In the genomic region with DNA sequence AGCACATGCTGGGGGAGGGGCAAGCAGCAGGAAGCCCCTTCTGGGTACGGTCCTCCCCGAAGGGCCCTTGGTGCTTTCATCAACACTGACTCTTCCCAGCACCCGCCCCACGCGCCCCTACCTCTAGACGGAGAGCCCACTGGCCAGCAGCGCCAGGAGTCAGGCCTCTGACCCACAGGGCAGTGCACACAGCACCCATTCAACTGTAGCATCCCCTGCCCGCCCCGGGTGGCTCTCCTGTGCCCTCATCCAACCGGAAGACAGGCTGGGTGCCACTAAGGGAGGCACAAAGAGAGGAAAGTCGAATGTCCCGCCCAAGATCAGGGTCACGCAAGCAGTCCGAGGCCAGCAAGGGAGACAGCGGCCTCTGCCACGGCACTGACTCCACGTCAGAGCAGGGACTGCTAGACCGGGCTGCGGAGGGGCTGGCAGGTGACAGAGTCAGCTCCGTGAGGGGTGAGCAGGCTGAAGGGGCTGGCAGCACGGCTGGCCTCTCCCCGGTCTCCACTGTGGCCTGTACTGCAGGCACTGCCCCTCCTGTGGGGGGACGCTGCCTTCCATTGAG, we compare ENCODE assay signal across 18 cellular contexts. TPM values are rescaled to one million over a fixed set of nuclear protein-coding genes. Genes with fewer than 3 reads are reported as not detected.
DNase-seq lines count a peak whose midpoint lies in the region; ATAC-seq and TF ChIP-seq lines count a peak whose summit lies in the region.
"Had no signal": no experiment of that assay in that cellular context is flagged by ENCODE, and none has a peak within 500 bp of the region (broad histone marks: within the 10 kb centered on the region; RNA-seq: fewer than 3 reads in every experiment).

No MANE protein-coding gene starts in this region.

- no peak overlapping the region for H2AFZ ChIP-seq in osteoblast (ENCODE audit: low read length)

- H3K4me1 ChIP-seq in RWPE2 (ENCODE audit: insufficient read depth, poor library complexity, severe bottlenecking) = no peaks in the 10 kb centered on the region
- no peaks in the 10 kb centered on the region for H3K4me1 ChIP-seq in osteoblast (ENCODE audit: insufficient read depth, low read length)
- peaks cover 6% of the 10 kb centered on the region for H3K4me1 ChIP-seq in CD4-positive, alpha-beta memory T cell (ENCODE audit: insufficient read depth, low read length)

- TF ChIP-seq CTCF in RWPE2 (IDR thresholded peaks at IDR 0.05; ENCODE audit: poor library complexity, severe bottlenecking) = no peak
- TF ChIP-seq CTCF in osteoblast (IDR thresholded peaks at IDR 0.05; ENCODE audit: extremely low read depth, low read depth, low read length) = no peak
- no peak for TF ChIP-seq CTCF in WTC11 (IDR thresholded peaks at IDR 0.05)

- ATAC-seq in RWPE2 (ENCODE audit: low read depth) = no peak
- ATAC-seq in WTC11 = no peak
- no peak for ATAC-seq in HG02763 (IDR thresholded peaks at IDR 0.05; ENCODE audit: unreplicated experiment)
- ATAC-seq: PC-3 had no signal

- intact Hi-C loops in CD4-positive, alpha-beta memory T cell (cut with micrococcal nuclease) = no loop called here

- H3K27me3 ChIP-seq in RWPE2 (ENCODE audit: insufficient read depth, poor library complexity, severe bottlenecking) (no peaks in the 10 kb centered on the region), osteoblast (ENCODE audit: insufficient read depth, low read length) (peaks cover 6% of the 10 kb centered on the region)
- H3K27me3 ChIP-seq in CD4-positive, alpha-beta memory T cell (ENCODE audit: insufficient read depth, low read length) = no peaks in the 10 kb centered on the region

- H3K27me3 Mint-ChIP-seq in WTC11 (ENCODE audit: low read depth) = peaks cover 27% of the 10 kb centered on the region
- H3K27me3 Mint-ChIP-seq in CD4-positive, alpha-beta memory T cell = no peaks in the 10 kb centered on the region

- H3K4me1 Mint-ChIP-seq in WTC11 = peaks cover 3% of the 10 kb centered on the region; the same call in 1 of the 2 replicates
- H3K4me1 Mint-ChIP-seq in CD4-positive, alpha-beta memory T cell = peaks cover 2 to 4% (median 3%) of the 10 kb centered on the region in 4 donors

- no peaks in the 10 kb centered on the region for H3K79me2 ChIP-seq in osteoblast (ENCODE audit: insufficient read depth, low read length)

- H3K4me3 ChIP-seq in RWPE2 (ENCODE audit: severe bottlenecking) = no peak overlapping the region
- H3K4me3 ChIP-seq in osteoblast (ENCODE audit: insufficient read depth, low read length) = no peak overlapping the region
- H3K4me3 ChIP-seq in CD4-positive, alpha-beta memory T cell (ENCODE audit: low read length in 2 of 2) = no peak overlapping the region

- H3K4me3 Mint-ChIP-seq in WTC11 = no peak overlapping the region
- no peak overlapping the region for H3K4me3 Mint-ChIP-seq in CD4-positive, alpha-beta memory T cell
- H3K4me3 Mint-ChIP-seq: CD8-positive, alpha-beta memory T cell had no signal

- CTCF ChIA-PET in WTC11 (lab: Charles Lee) = interaction anchor here (1.3 to 1.7 kb wide), 5 partner anchors 8 to 106 kb away, joined by 3 to 24 read pairs (median 9); partner anchors contain the start of genes FAHD1 and HAGH
- CTCF ChIA-PET in CD4-positive, alpha-beta memory T cell (lab: Charles Lee; ENCODE audit: partially characterized antibody) = no interaction called here

- no peak overlapping the region for H3K4me2 ChIP-seq in osteoblast (ENCODE audit: insufficient read depth, low read length)

- peaks cover 4% of the 10 kb centered on the region for H3K36me3 Mint-ChIP-seq in WTC11
- H3K36me3 Mint-ChIP-seq in CD4-positive, alpha-beta memory T cell = peaks cover 0 to 3% of the 10 kb centered on the region in 2 donors

- H3K9me3 ChIP-seq in RWPE2 (ENCODE audit: severe bottlenecking) (no peaks in the 10 kb centered on the region), osteoblast (ENCODE audit: low read depth, low read length) (no peaks in the 10 kb centered on the region)
- no peaks in the 10 kb centered on the region for H3K9me3 ChIP-seq in CD4-positive, alpha-beta memory T cell (ENCODE audit: control insufficient read depth in 1 of 2, low read length in 2 of 2)

- H3K27ac Mint-ChIP-seq in WTC11 = no peak overlapping the region
- no peak overlapping the region for H3K27ac Mint-ChIP-seq in CD4-positive, alpha-beta memory T cell
- H3K27ac Mint-ChIP-seq: CD8-positive, alpha-beta memory T cell had no signal

- H3K9me3 Mint-ChIP-seq in WTC11 = no peaks in the 10 kb centered on the region
- H3K9me3 Mint-ChIP-seq in CD4-positive, alpha-beta memory T cell = no peaks in the 10 kb centered on the region
- H3K9me3 Mint-ChIP-seq: CD8-positive, alpha-beta memory T cell had no signal

- DNase-seq in DMS53 (lab: John Stamatoyannopoulos, UW) (peak; percentile 61), DMS53 treated with DMSO at 0.1 percent for 48 hours (lab: John Stamatoyannopoulos, UW; ENCODE audit: unreplicated experiment) (no peak), RWPE2 (ENCODE audit: low spot score) (peak; percentile 61), islet precursor cell (peak; percentile 47), osteoblast (ENCODE audit: insufficient read length, low spot score, missing footprints) (peak; percentile 83), WTC11 (ENCODE audit: low spot score) (no peak)
- DNase-seq in CD4-positive, alpha-beta memory T cell = no peak
- DNase-seq: CD8-positive, alpha-beta memory T cell; EL; NCI-H1417; NCI-H2029; NCI-H2171; NCI-H446; PC-3 had no signal

- H3K27ac ChIP-seq in RWPE2 (ENCODE audit: poor library complexity, severe bottlenecking) = no peak overlapping the region
- H3K27ac ChIP-seq in osteoblast (ENCODE audit: low read depth, low read length) = no peak overlapping the region
- H3K27ac ChIP-seq in CD4-positive, alpha-beta memory T cell (ENCODE audit: low read depth, low read length) = no peak overlapping the region
- H3K27ac ChIP-seq: 22Rv1, HL-60 had no signal

- H4K20me1 ChIP-seq in osteoblast (ENCODE audit: insufficient read depth, low read length) = no peaks in the 10 kb centered on the region

- POLR2A ChIA-PET in WTC11 (lab: Charles Lee) = no interaction called here
- POLR2A ChIA-PET in CD4-positive, alpha-beta memory T cell (lab: Charles Lee; ENCODE audit: partially characterized antibody) = no interaction called here

- H3K36me3 ChIP-seq in RWPE2 (ENCODE audit: low read depth) (no peaks in the 10 kb centered on the region), osteoblast (ENCODE audit: insufficient read depth, low read length) (no peaks in the 10 kb centered on the region)
- H3K36me3 ChIP-seq in CD4-positive, alpha-beta memory T cell (ENCODE audit: insufficient read depth, low read length) = peaks cover 3% of the 10 kb centered on the region

TF ChIP-seq in WTC11, 78 proteins besides CTCF, POLR2A, EP300 and RAD21 (continues in another document):
- TF ChIP-seq GABPB1 (CRISPR knock-in tag; IDR thresholded peaks at IDR 0.05) (no peak), E2F5 (CRISPR knock-in tag; IDR thresholded peaks at IDR 0.05) (no peak), PREB (CRISPR knock-in tag; IDR thresholded peaks at IDR 0.05; ENCODE audit: borderline replicate concordance) (no peak)

RNA-seq across cellular contexts. Expression of gene MSRB1, which starts 9.8 kb away (rescaled TPM):
- total RNA-seq in osteoblast (16.2 and 18.1 TPM in 2 replicates), WTC11 (2021) (26.4 to 29.8 TPM (median 28.3 TPM) in 3 replicates)
- 10 to 100 TPM in 1 of 2 experiments, 1 to 10 TPM in 1; 9.3 to 10.6 TPM for total RNA-seq in CD4-positive, alpha-beta memory T cell
- polyA plus RNA-seq in CD4-positive, alpha-beta memory T cell = 10 to 100 TPM; 20.4 to 30.5 TPM

RNA-seq across cellular contexts. Expression of gene HS3ST6, which starts 15.0 kb away (rescaled TPM):
- total RNA-seq in osteoblast (not detected in 2 replicates), WTC11 (2021) (0.41 to 1.0 TPM (median 0.50 TPM) in 3 replicates)
- total RNA-seq in CD4-positive, alpha-beta memory T cell = not detected
- not detected for polyA plus RNA-seq in CD4-positive, alpha-beta memory T cell
- total RNA-seq: CD8-positive, alpha-beta memory T cell; PC-3 had no signal
- polyA plus RNA-seq: BJ; CD8-positive, alpha-beta memory T cell had no signal

RNA-seq across cellular contexts. Expression of gene RPL3L, which starts 21.3 kb away (rescaled TPM):
- not detected in 2 replicates for total RNA-seq in osteoblast
- total RNA-seq in WTC11 (2021) = 0.77 to 1.1 TPM (median 0.96 TPM) in 3 replicates
- not detected for total RNA-seq in CD4-positive, alpha-beta memory T cell
- not detected for polyA plus RNA-seq in CD4-positive, alpha-beta memory T cell
- polyA plus RNA-seq: BJ; CD8-positive, alpha-beta memory T cell had no signal

RNA-seq across cellular contexts. Expression of gene NDUFB10, which starts 26.2 kb away (rescaled TPM):
- total RNA-seq in osteoblast (82.8 and 109 TPM in 2 replicates), WTC11 (2021) (200 to 228 TPM (median 205 TPM) in 3 replicates)
- 10 to 100 TPM; 76.5 to 86.2 TPM for total RNA-seq in CD4-positive, alpha-beta memory T cell
- 100 to 1,000 TPM; 205 to 223 TPM for polyA plus RNA-seq in CD4-positive, alpha-beta memory T cell

RNA-seq across cellular contexts. Expression of gene RPS2, which starts 31.4 kb away (rescaled TPM):
- total RNA-seq in osteoblast = 1,815 and 2,359 TPM in 2 replicates
- total RNA-seq in WTC11 (2021) = 4,395 to 4,767 TPM (median 4,632 TPM) in 3 replicates
- total RNA-seq in CD4-positive, alpha-beta memory T cell = 1,000 to 10,000 TPM; 2,828 to 2,894 TPM
- polyA plus RNA-seq in CD4-positive, alpha-beta memory T cell = 1,000 to 10,000 TPM; 6,382 to 6,826 TPM

Comparison
In these comparisons a context has a peak if more than half of its experiments do, and no peak if none do; other contexts are left out.
1. DNase-seq: peak in DMS53 (single experiment), RWPE2 (single experiment), islet precursor cell (single experiment) and osteoblast (single experiment); none in DMS53 treated with DMSO at 0.1 percent for 48 hours (single experiment), WTC11 (single experiment) and CD4-positive, alpha-beta memory T cell (0 of 5).